ENCODE assay signal across 16 cellular contexts in the genomic region with DNA sequence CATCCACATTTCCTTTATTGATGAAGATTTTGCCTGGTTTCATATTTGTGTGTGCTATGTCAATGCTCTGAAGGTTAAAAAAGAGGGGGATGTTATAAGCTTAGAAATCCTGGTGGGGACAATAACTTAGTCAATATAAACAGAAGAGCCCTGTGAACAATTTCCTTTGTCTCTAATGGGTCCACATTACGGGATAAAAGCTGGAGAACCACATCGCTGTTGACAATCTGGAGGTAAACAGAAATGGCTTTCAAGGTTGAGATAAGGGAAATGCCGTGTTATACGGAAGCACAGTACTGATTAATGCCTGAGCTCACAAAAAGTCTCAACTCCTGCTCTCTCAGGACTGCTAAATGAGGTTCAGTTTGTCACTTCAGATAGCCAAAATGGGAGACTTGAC.
"Had no signal": no experiment of that assay in that cellular context is flagged by ENCODE, and none has a peak within 500 bp of the region (broad histone marks: within the 10 kb centered on the region; RNA-seq: fewer than 3 reads in every experiment).

No MANE protein-coding gene starts in this region.

- DNase-seq: activated CD4-positive, alpha-beta memory T cell treated with anti-CD3 and anti-CD28 coated beads for 36 hours; activated CD4-positive, alpha-beta T cell treated with anti-CD3 and anti-CD28 coated beads for 36 hours; activated effector memory CD4-positive, alpha-beta T cell treated with Interleukin-2 at 50 U/mL for 16 hours; activated T-cell treated with anti-CD3 and anti-CD28 coated beads, Interleukin-2, amount 50 U/mL, for 4 hours; islet precursor cell; left lung; posterior cingulate gyrus; stimulated activated CD4-positive, alpha-beta T cell treated with anti-CD3 and anti-CD28 coated beads, Interleukin-4, amount 100 ng/mL, for 4 hours; stimulated activated CD8-positive, alpha-beta memory T cell treated with anti-CD3 and anti-CD28 coated beads, Interleukin-4, amount 100 ng/mL, for 48 hours; stimulated activated naive CD4-positive, alpha-beta T cell treated with Interleukin-2 at 50 U/mL for 16 hours; upper lobe of left lung had no signal

- FAIRE-seq: colon had no signal

- H3K36me3 Mint-ChIP-seq: activated CD4-positive, alpha-beta memory T cell treated with anti-CD3 and anti-CD28 coated beads for 36 hours; activated naive CD4-positive, alpha-beta T cell treated with anti-CD3 and anti-CD28 coated beads, Interleukin-2, amount 50 U/mL, for 24 hours; natural killer cell treated with Interleukin-12 subunit alpha and Interleukin-12 subunit beta and Interleukin-15 and Interleukin-18, amount 100 ng/mL, for 72 hours had no signal

- H3K36me3 ChIP-seq: left lung, upper lobe of left lung had no signal

- H3K4me3 ChIP-seq: left lung, skin epidermis, upper lobe of left lung had no signal

- H3K27ac Mint-ChIP-seq: activated CD4-positive, alpha-beta memory T cell treated with anti-CD3 and anti-CD28 coated beads for 36 hours; activated CD4-positive, alpha-beta T cell treated with anti-CD3 and anti-CD28 coated beads for 36 hours; activated naive CD4-positive, alpha-beta T cell treated with anti-CD3 and anti-CD28 coated beads, Interleukin-2, amount 50 U/mL, for 24 hours; natural killer cell treated with Interleukin-12 subunit alpha and Interleukin-12 subunit beta and Interleukin-15 and Interleukin-18, amount 100 ng/mL, for 72 hours; T-helper 2 cell treated with Interferon-gamma antibody and Interleukin-4, amounts not matched to agents 5 μg/mL and 100 μg/mL, for 36 hours had no signal

- H3K9me3 ChIP-seq: left lung, upper lobe of left lung had no signal

- H3K27ac ChIP-seq: left lung, skin epidermis, upper lobe of left lung had no signal

- H3K27me3 ChIP-seq: left lung, upper lobe of left lung had no signal

- H3K4me3 Mint-ChIP-seq: activated CD4-positive, alpha-beta memory T cell treated with anti-CD3 and anti-CD28 coated beads for 36 hours; activated CD4-positive, alpha-beta T cell treated with anti-CD3 and anti-CD28 coated beads for 36 hours; activated naive CD4-positive, alpha-beta T cell treated with anti-CD3 and anti-CD28 coated beads, Interleukin-2, amount 50 U/mL, for 24 hours; activated T-cell treated with anti-CD3 and anti-CD28 coated beads, Interleukin-2, amount 50 U/mL, for 4 hours; natural killer cell treated with Interleukin-12 subunit alpha and Interleukin-12 subunit beta and Interleukin-15 and Interleukin-18, amount 100 ng/mL, for 72 hours; T-helper 2 cell treated with Interferon-gamma antibody and Interleukin-4, amounts not matched to agents 5 μg/mL and 100 μg/mL, for 36 hours had no signal

- H3K9me3 Mint-ChIP-seq: activated CD4-positive, alpha-beta memory T cell treated with anti-CD3 and anti-CD28 coated beads for 36 hours; activated naive CD4-positive, alpha-beta T cell treated with anti-CD3 and anti-CD28 coated beads, Interleukin-2, amount 50 U/mL, for 24 hours; activated T-cell treated with anti-CD3 and anti-CD28 coated beads, Interleukin-2, amount 50 U/mL, for 4 hours; natural killer cell treated with Interleukin-12 subunit alpha and Interleukin-12 subunit beta and Interleukin-15 and Interleukin-18, amount 100 ng/mL, for 72 hours; T-helper 2 cell treated with Interferon-gamma antibody and Interleukin-4, amounts not matched to agents 5 μg/mL and 100 μg/mL, for 36 hours had no signal

- H3K4me1 Mint-ChIP-seq: activated CD4-positive, alpha-beta T cell treated with anti-CD3 and anti-CD28 coated beads for 36 hours; activated naive CD4-positive, alpha-beta T cell treated with anti-CD3 and anti-CD28 coated beads, Interleukin-2, amount 50 U/mL, for 24 hours had no signal

- H3K4me1 ChIP-seq: left lung, upper lobe of left lung had no signal
